In the genomic region with DNA sequence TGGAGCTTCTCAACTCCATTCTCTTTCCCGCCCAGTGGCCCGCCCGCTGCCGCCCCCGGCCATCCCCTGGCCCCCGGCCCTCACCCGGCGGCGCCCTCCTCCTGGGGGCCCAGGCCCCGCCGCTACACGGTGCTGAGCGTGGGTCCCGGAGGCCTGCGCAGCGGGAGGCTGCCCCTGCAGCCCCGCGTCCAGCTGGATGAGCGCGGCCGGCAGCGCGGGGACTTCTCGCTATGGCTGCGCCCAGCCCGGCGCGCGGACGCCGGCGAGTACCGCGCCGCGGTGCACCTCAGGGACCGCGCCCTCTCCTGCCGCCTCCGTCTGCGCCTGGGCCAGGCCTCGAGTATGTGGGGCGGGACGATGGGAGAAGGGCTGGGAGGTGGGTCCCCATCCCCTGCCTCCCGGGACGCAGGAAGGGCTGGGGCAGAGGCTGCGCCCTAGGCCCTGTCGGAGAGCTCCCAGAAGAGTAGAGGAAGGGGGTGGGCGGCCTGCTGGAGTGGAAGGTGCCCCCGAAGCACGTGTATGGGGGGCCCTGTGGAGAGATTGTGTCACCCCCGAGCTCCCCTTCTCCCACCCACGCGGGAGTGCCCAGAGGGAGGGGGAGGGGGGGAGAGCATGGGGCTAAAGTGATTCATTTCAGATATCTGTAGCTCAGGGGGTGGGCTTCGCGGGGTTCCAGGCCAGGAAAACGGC, we compare ENCODE assay signal across 11 cellular contexts.
DNase-seq lines count a peak whose midpoint lies in the region; ATAC-seq, FAIRE-seq and TF ChIP-seq lines count a peak whose summit lies in the region.
"Had no signal": no experiment of that assay in that cellular context is flagged by ENCODE, and none has a peak within 500 bp of the region (broad histone marks: within the 10 kb centered on the region; RNA-seq: fewer than 3 reads in every experiment).

No MANE protein-coding gene starts in this region.

- FAIRE-seq in HTR-8/SVneo (lab: Jason Lieb, UNC) = no peak
- FAIRE-seq: colon had no signal

- H3K9me3 ChIP-seq in effector memory CD4-positive, alpha-beta T cell (ENCODE audit: control insufficient read depth, low read length) = no peaks in the 10 kb centered on the region
- H3K9me3 ChIP-seq: left lung had no signal

- peaks cover 36% of the 10 kb centered on the region for H3K4me1 ChIP-seq in effector memory CD4-positive, alpha-beta T cell (ENCODE audit: control insufficient read depth, insufficient read depth, low read length, poor library complexity, severe bottlenecking)

- ATAC-seq in GM19395 (IDR thresholded peaks at IDR 0.05; ENCODE audit: unreplicated experiment) (no peak), GM21825 (IDR thresholded peaks at IDR 0.05; ENCODE audit: unreplicated experiment) (no peak)
- ATAC-seq: left lung had no signal

- H3K4me3 ChIP-seq in GM12875 (ENCODE audit: low read depth, low read length) (peak overlapping the region; percentile 5), skin epidermis (peak overlapping the region; percentile 5 to 35 (median 18))
- H3K4me3 ChIP-seq in effector memory CD4-positive, alpha-beta T cell (ENCODE audit: insufficient read depth, low read depth, low read length, poor library complexity, severe bottlenecking) = peak overlapping the region; percentile 26
- H3K4me3 ChIP-seq: left lung had no signal

- no peak for TF ChIP-seq CTCF in GM12875 (IDR thresholded peaks at IDR 0.05; ENCODE audit: borderline replicate concordance, insufficient read depth, low read depth, low read length)
- TF ChIP-seq CTCF in GM20000 (IDR thresholded peaks at IDR 0.05; ENCODE audit: extremely low read depth, missing control alignments) = no peak

- H3K36me3 ChIP-seq in effector memory CD4-positive, alpha-beta T cell (ENCODE audit: control insufficient read depth, insufficient read depth, low read length) = no peaks in the 10 kb centered on the region

- DNase-seq in activated CD4-positive, alpha-beta T cell treated with anti-CD3 and anti-CD28 coated beads for 48 hours = peak; percentile 53
- DNase-seq in effector memory CD4-positive, alpha-beta T cell = no peak
- DNase-seq in GM20000 (ENCODE audit: low spot score) = no peak
- DNase-seq in HTR-8/SVneo (ENCODE audit: insufficient read length, low spot score) = no peak
- DNase-seq: left lung, T-helper 9 cell had no signal

- H3K27me3 ChIP-seq in effector memory CD4-positive, alpha-beta T cell (replicated peaks; ENCODE audit: control insufficient read depth, insufficient read depth, low read length, poor library complexity, severe bottlenecking) = peaks cover 21% of the 10 kb centered on the region

- H3K27ac ChIP-seq in effector memory CD4-positive, alpha-beta T cell (ENCODE audit: insufficient read depth, low read length, poor library complexity, severe bottlenecking) = peak overlapping the region; percentile 21
- peak overlapping the region in 12 of 21 experiments; percentile 18 to 86 (median 56) for H3K27ac ChIP-seq in skin epidermis
- H3K27ac ChIP-seq: left lung had no signal
